In the genomic region with DNA sequence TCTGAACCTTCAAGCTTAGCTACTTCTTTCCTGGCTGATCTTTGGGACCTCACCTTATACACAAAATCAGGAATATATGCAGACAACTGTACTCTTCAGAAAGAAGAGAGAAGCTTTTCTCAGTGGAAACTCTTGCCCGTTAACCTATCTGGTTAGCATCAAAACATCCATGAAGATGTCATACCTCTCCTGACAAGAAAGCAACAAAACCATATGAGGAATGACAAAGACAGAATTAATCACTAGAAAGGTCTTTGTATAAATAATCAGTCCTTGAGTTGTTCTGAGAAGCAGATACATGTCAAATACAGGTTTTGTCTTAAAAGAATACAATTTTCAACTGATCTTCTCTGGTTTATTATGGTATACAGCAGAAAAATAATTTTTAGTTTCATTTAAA, we compare ENCODE assay signal across 30 cellular contexts.
"Had no signal": no experiment of that assay in that cellular context is flagged by ENCODE, and none has a peak within 500 bp of the region (broad histone marks: within the 10 kb centered on the region; RNA-seq: fewer than 3 reads in every experiment).

No MANE protein-coding gene starts in this region.

- H3K36me3 ChIP-seq: neural progenitor cell, ovary, prostate gland, right lobe of liver, suprapubic skin, transverse colon, upper lobe of right lung, uterus had no signal

- H3K27ac ChIP-seq: neural progenitor cell, ovary, parathyroid adenoma, prostate gland, right lobe of liver, skin epidermis, spleen, suprapubic skin, testis, tibial artery, upper lobe of right lung, uterus had no signal

- ATAC-seq: natural killer cell; right cardiac atrium; right lobe of liver; stimulated activated memory B cell treated with anti-CD40 and anti-IgM and Interleukin-4, amounts not matched to agents 10 μg/mL and 1 μg/mL and 100 μg/mL, for 72 hours; stimulated activated naive CD8-positive, alpha-beta T cell treated with anti-CD3 and anti-CD28 coated beads, Interleukin-15, amount 100 ng/mL, for 72 hours; stimulated activated naive CD8-positive, alpha-beta T cell treated with anti-CD3 and anti-CD28 coated beads, Interleukin-15, Interleukin-2, amounts not matched to agents 100 U/mL and 50 U/mL, for 24 hours; upper lobe of right lung had no signal

- H3K4me3 ChIP-seq: neural progenitor cell, ovary, prostate gland, right lobe of liver, skin epidermis, smooth muscle cell, spleen, suprapubic skin, testis, tibial artery, transverse colon, upper lobe of right lung, uterus had no signal

- H3K36me3 Mint-ChIP-seq: naive B cell; stimulated activated memory B cell treated with anti-CD40 and anti-IgM and Interleukin-4, amounts not matched to agents 10 μg/mL and 1 μg/mL and 100 μg/mL, for 72 hours had no signal

- H3K79me2 ChIP-seq: parathyroid adenoma had no signal

- H3K4me1 ChIP-seq: neural progenitor cell, parathyroid adenoma, prostate gland, right lobe of liver, spleen, suprapubic skin, testis, transverse colon, upper lobe of right lung, uterus had no signal

- H3K9ac ChIP-seq: neural progenitor cell, parathyroid adenoma had no signal

- H3K9me3 Mint-ChIP-seq: neural progenitor cell, type B pancreatic cell had no signal

- H3K4me2 ChIP-seq: neural progenitor cell, smooth muscle cell had no signal

- H2AFZ ChIP-seq: neural progenitor cell, parathyroid adenoma had no signal

- H3K27me3 Mint-ChIP-seq: naive B cell; stimulated activated memory B cell treated with anti-CD40 and anti-IgM and Interleukin-4, amounts not matched to agents 10 μg/mL and 1 μg/mL and 100 μg/mL, for 72 hours; stimulated activated naive CD8-positive, alpha-beta T cell treated with anti-CD3 and anti-CD28 coated beads, Interleukin-15, amount 100 ng/mL, for 72 hours; type B pancreatic cell had no signal

- H3K9me3 ChIP-seq: ovary, prostate gland, right lobe of liver, suprapubic skin, testis, tibial artery, transverse colon, upper lobe of right lung, uterus had no signal

- H3K27ac Mint-ChIP-seq: naive B cell; natural killer cell; nephron; neural progenitor cell; stimulated activated memory B cell treated with anti-CD40 and anti-IgM and Interleukin-4, amounts not matched to agents 10 μg/mL and 1 μg/mL and 100 μg/mL, for 72 hours; stimulated activated naive CD8-positive, alpha-beta T cell treated with anti-CD3 and anti-CD28 coated beads, Interleukin-15, amount 100 ng/mL, for 72 hours; type B pancreatic cell had no signal

- H3K4me1 Mint-ChIP-seq: naive B cell; nephron; stimulated activated memory B cell treated with anti-CD40 and anti-IgM and Interleukin-4, amounts not matched to agents 10 μg/mL and 1 μg/mL and 100 μg/mL, for 72 hours; stimulated activated naive CD8-positive, alpha-beta T cell treated with anti-CD3 and anti-CD28 coated beads, Interleukin-15, amount 100 ng/mL, for 72 hours had no signal

- H3K4me3 Mint-ChIP-seq: naive B cell; natural killer cell; nephron; neural progenitor cell; stimulated activated memory B cell treated with anti-CD40 and anti-IgM and Interleukin-4, amounts not matched to agents 10 μg/mL and 1 μg/mL and 100 μg/mL, for 72 hours; stimulated activated naive CD8-positive, alpha-beta T cell treated with anti-CD3 and anti-CD28 coated beads, Interleukin-15, amount 100 ng/mL, for 72 hours; type B pancreatic cell had no signal

- H3K27me3 ChIP-seq: neural progenitor cell, ovary, right lobe of liver, spleen, suprapubic skin, testis, tibial artery, transverse colon, upper lobe of right lung, uterus had no signal

- DNase-seq: naive B cell; natural killer cell; occipital lobe; ovary; right cardiac atrium; right lobe of liver; spleen; stimulated activated CD4-positive, alpha-beta T cell treated with anti-CD3 and anti-CD28 coated beads, Interleukin-12 subunit alpha, Interleukin-12 subunit beta, amount 100 ng/mL, for 4 hours; stimulated activated CD4-positive, alpha-beta T cell treated with anti-CD3 and anti-CD28 coated beads, Interleukin-1b, Interleukin-23, amount 100 ng/mL, for 48 hours; stimulated activated CD4-positive, alpha-beta T cell treated with anti-CD3 and anti-CD28 coated beads, Interleukin-4, amount 100 ng/mL, for 1 hour; stimulated activated CD4-positive, alpha-beta T cell treated with anti-CD3 and anti-CD28 coated beads, Interleukin-4, amount 100 ng/mL, for 4 hours; stimulated activated CD8-positive, alpha-beta memory T cell treated with anti-CD3 and anti-CD28 coated beads, Interleukin-4, amount 100 ng/mL, for 48 hours; stimulated activated naive CD4-positive, alpha-beta T cell; stimulated activated naive CD8-positive, alpha-beta T cell treated with anti-CD3 and anti-CD28 coated beads, Interleukin-15, amount 100 ng/mL, for 72 hours; stimulated activated naive CD8-positive, alpha-beta T cell treated with anti-CD3 and anti-CD28 coated beads, Interleukin-15, Interleukin-2, amounts not matched to agents 100 U/mL and 50 U/mL, for 24 hours; substantia nigra; testis; tibial artery; transverse colon; upper lobe of right lung; uterus had no signal
